ENCODE assay signal across 8 cellular contexts in the genomic region with DNA sequence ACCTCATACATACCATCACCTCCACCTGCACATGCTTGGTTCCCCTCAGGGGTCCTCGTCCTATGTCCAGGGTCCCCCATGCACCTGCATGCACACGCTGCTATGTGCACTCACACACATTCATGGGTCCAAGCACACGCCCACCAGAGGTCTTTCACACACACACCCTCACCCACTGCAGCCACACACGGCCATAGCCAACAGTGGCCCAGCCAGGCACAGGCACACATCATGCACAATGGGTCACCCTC. TPM values are rescaled to one million over a fixed set of nuclear protein-coding genes. Genes with fewer than 3 reads are reported as not detected.
A peak's percentile ranks its signal among the peaks of the same experiment; 100 is the strongest.
DNase-seq lines count a peak whose midpoint lies in the region; ATAC-seq and TF ChIP-seq lines count a peak whose summit lies in the region.

No MANE protein-coding gene starts in this region.

- H3K4me3 Mint-ChIP-seq in T-helper 2 cell treated with Interferon-gamma antibody and Interleukin-4, amounts not matched to agents 5 μg/mL and 100 μg/mL, for 36 hours, result peak overlapping the region; percentile 78

- no peaks in the 10 kb centered on the region for H3K27me3 ChIP-seq in brain microvascular endothelial cell (replicated peaks)
- H3K27me3 ChIP-seq in lower lobe of right lung (ENCODE audit: low read depth), result no peaks in the 10 kb centered on the region

- no peaks in the 10 kb centered on the region for H3K36me3 ChIP-seq in brain microvascular endothelial cell (replicated peaks)
- H3K36me3 ChIP-seq in lower lobe of right lung, result no peaks in the 10 kb centered on the region

- H3K9me3 ChIP-seq in lower lobe of right lung, result no peaks in the 10 kb centered on the region

- no peak for ATAC-seq in lower lobe of right lung

- peaks cover 5% of the 10 kb centered on the region for H3K4me1 Mint-ChIP-seq in T-helper 2 cell treated with Interferon-gamma antibody and Interleukin-4, amounts not matched to agents 5 μg/mL and 100 μg/mL, for 36 hours (ENCODE audit: low read depth)

- TF ChIP-seq POLR2A in lower leg skin (IDR thresholded peaks at IDR 0.05), result no peak

- H3K4me1 ChIP-seq in lower lobe of right lung, result peaks cover 61% of the 10 kb centered on the region

- H3K27ac Mint-ChIP-seq in T-helper 2 cell treated with Interferon-gamma antibody and Interleukin-4, amounts not matched to agents 5 μg/mL and 100 μg/mL, for 36 hours, result no peak overlapping the region

- TF ChIP-seq CTCF in brain microvascular endothelial cell (IDR thresholded peaks at IDR 0.05; ENCODE audit: low read depth, low read length, missing control alignments) (no peak), lower lobe of right lung (IDR thresholded peaks at IDR 0.05) (no peak), lower leg skin (IDR thresholded peaks at IDR 0.05) (no peak)

- in situ Hi-C loops in brain microvascular endothelial cell (cut with HindIII; ENCODE audit: low pct_ligation_motif_present, low sequenced_read_pairs), result no loop called here

- WGBS in lower leg skin, 2 donors, result 58 to 65% methylated on average over 4 of the region's 4 CpGs

- peak overlapping the region; percentile 52 for H3K4me3 ChIP-seq in brain microvascular endothelial cell (ENCODE audit: low read depth, low read length)
- H3K4me3 ChIP-seq in lower lobe of right lung, result peak overlapping the region; percentile 63
- no peak overlapping the region for H3K4me3 ChIP-seq in lower leg skin (ENCODE audit: low read depth, poor library complexity, severe bottlenecking)

- H3K36me3 Mint-ChIP-seq in T-helper 2 cell treated with Interferon-gamma antibody and Interleukin-4, amounts not matched to agents 5 μg/mL and 100 μg/mL, for 36 hours (ENCODE audit: low read depth), result no peaks in the 10 kb centered on the region

- peaks cover 57% of the 10 kb centered on the region for H3K27me3 Mint-ChIP-seq in T-helper 2 cell treated with Interferon-gamma antibody and Interleukin-4, amounts not matched to agents 5 μg/mL and 100 μg/mL, for 36 hours (ENCODE audit: low read depth)

- intact Hi-C loops in lower lobe of right lung (cut with DNase I) (no loop called here), lower leg skin (cut with DNase I; ENCODE audit: low total_unique reads) (no loop called here)

- no peak for DNase-seq in T-helper 2 cell treated with Interferon-gamma antibody and Interleukin-4, amounts not matched to agents 5 μg/mL and 100 μg/mL, for 36 hours (ENCODE audit: low spot score)
- DNase-seq in T-helper 2 cell (no peak), brain microvascular endothelial cell (no peak), lower lobe of right lung (no peak), substantia nigra (lab: John Stamatoyannopoulos, UW) (no peak), lower leg skin (ENCODE audit: low spot score in 2 of 2) (no peak), NOMO-1 (lab: John Stamatoyannopoulos, UW; ENCODE audit: unreplicated experiment in 2 of 2) (no peak)
- no peak for DNase-seq in stimulated activated CD4-positive, alpha-beta T cell treated with anti-CD3 and anti-CD28 coated beads, Interleukin-15, amount 100 ng/mL, for 24 hours

- H3K9me3 Mint-ChIP-seq in T-helper 2 cell treated with Interferon-gamma antibody and Interleukin-4, amounts not matched to agents 5 μg/mL and 100 μg/mL, for 36 hours, result no peaks in the 10 kb centered on the region

- no peak overlapping the region for H3K27ac ChIP-seq in brain microvascular endothelial cell
- H3K27ac ChIP-seq in lower lobe of right lung, result peak overlapping the region; percentile 53
- H3K27ac ChIP-seq in substantia nigra (ENCODE audit: low read depth, low read length, poor library complexity, severe bottlenecking), result peak overlapping the region; percentile 69

RNA-seq across cellular contexts. Expression of a gene that starts 1.2 kb away (rescaled TPM):
- 43.5 TPM for total RNA-seq in lower lobe of right lung
- total RNA-seq in lower leg skin, result 10 to 100 TPM in 3 of 4 donors, 1 to 10 TPM in 1; 4.3 to 23.5 (median 14.5) TPM
